ENCODE assay signal across 25 cellular contexts in the genomic region with DNA sequence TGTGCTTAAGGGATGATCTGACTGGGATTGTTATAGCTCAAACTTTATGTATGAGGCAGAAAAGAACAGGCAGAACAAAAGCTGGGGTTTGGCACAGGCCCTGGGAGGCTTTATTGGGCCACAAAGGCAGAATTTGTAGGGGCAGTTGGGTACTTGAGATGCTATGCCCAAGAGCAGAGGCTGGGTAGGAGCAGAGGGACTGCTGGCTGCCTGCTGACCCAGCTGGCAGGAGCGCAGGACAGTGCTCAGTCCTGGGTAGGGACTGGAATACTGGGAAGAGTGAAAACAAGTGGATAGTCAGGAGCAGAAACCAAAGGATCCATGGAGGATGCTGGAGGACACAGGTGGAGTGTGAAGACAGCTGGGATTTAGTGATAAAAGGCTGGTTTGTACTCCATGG.
DNase-seq lines count a peak whose midpoint lies in the region; ATAC-seq and TF ChIP-seq lines count a peak whose summit lies in the region.
"Had no signal": no experiment of that assay in that cellular context is flagged by ENCODE, and none has a peak within 500 bp of the region (broad histone marks: within the 10 kb centered on the region; RNA-seq: fewer than 3 reads in every experiment).

No MANE protein-coding gene starts in this region.

- no peak overlapping the region for H3K56ac ChIP-seq in IMR-90 (ENCODE audit: extremely low read depth, insufficient read depth, low read length)

- H2BK15ac ChIP-seq in IMR-90 (ENCODE audit: low read depth, low read length): no peak overlapping the region

- ATAC-seq in IMR-90 (ENCODE audit: low read depth): no peak
- no peak for ATAC-seq in GM19324 (IDR thresholded peaks at IDR 0.05; ENCODE audit: low FRiP score, unreplicated experiment)
- no peak for ATAC-seq in GM21737 (IDR thresholded peaks at IDR 0.05; ENCODE audit: unreplicated experiment)
- ATAC-seq: GM12878 had no signal

- H3K4me1 ChIP-seq in IMR-90 (ENCODE audit: control insufficient read depth, insufficient read depth, low read length): no peaks in the 10 kb centered on the region
- H3K4me1 ChIP-seq in esophagus muscularis mucosa: no peaks in the 10 kb centered on the region
- H3K4me1 ChIP-seq: BE2C, BLaER1 had no signal

- H2AK9ac ChIP-seq in IMR-90 (replicated peaks; ENCODE audit: low read depth, low read length, poor library complexity): peak overlapping the region; percentile 56

- H4K5ac ChIP-seq in IMR-90 (ENCODE audit: low read depth, low read length): no peak overlapping the region

- H3K36me3 Mint-ChIP-seq in osteocyte (ENCODE audit: unreplicated experiment): no peaks in the 10 kb centered on the region
- H3K36me3 Mint-ChIP-seq: CD14-positive monocyte; CD4-positive, alpha-beta memory T cell; CD4-positive, CD25-positive, alpha-beta regulatory T cell; CD8-positive, alpha-beta memory T cell had no signal

- no peak overlapping the region for H3K4me3 ChIP-seq in IMR-90 (ENCODE audit: insufficient read depth, low read depth, low read length)
- H3K4me3 ChIP-seq in esophagus muscularis mucosa: no peak overlapping the region
- H3K4me3 ChIP-seq: BLaER1, GM12878 had no signal

- no peak overlapping the region for H2AK5ac ChIP-seq in IMR-90 (ENCODE audit: low read depth, low read length)

- TF ChIP-seq RAD21 in IMR-90 (IDR thresholded peaks at IDR 0.05; ENCODE audit: low read length): no peak

- H3K9me3 ChIP-seq in IMR-90 (ENCODE audit: control insufficient read depth, insufficient read depth, low read length) (peaks cover 1% of the 10 kb centered on the region; the same call in 1 of the 2 replicates), esophagus muscularis mucosa (peaks cover 0 to 5% (median 0%) of the 10 kb centered on the region in 4 donors)
- H3K9me3 ChIP-seq: BE2C had no signal

- H3K9me3 Mint-ChIP-seq in osteocyte (ENCODE audit: unreplicated experiment): peaks cover 6% of the 10 kb centered on the region

- POLR2A ChIA-PET in IMR-90 (lab: Charles Lee; ENCODE audit: unreplicated experiment): no interaction called here

- H3K27me3 Mint-ChIP-seq in osteocyte (ENCODE audit: unreplicated experiment): no peaks in the 10 kb centered on the region
- H3K27me3 Mint-ChIP-seq: CD4-positive, CD25-positive, alpha-beta regulatory T cell had no signal

- DNase-seq in IMR-90: no peak
- peak; percentile 79 for DNase-seq in esophagus muscularis mucosa (ENCODE audit: extremely low spot score)
- DNase-seq in osteocyte (ENCODE audit: extremely low spot score, unreplicated experiment): peak; percentile 40
- no peak for DNase-seq in NCI-H2107 treated with DMSO at 0.1 percent for 48 hours (lab: John Stamatoyannopoulos, UW; ENCODE audit: unreplicated experiment)
- DNase-seq in SW 1271 (lab: John Stamatoyannopoulos, UW): no peak
- DNase-seq: 8988T; ACHN; BE2C; C1 segment of cervical spinal cord; CD4-positive, alpha-beta memory T cell; CD4-positive, CD25-positive, alpha-beta regulatory T cell; CD8-positive, alpha-beta memory T cell; COR-L47; DMS 273 treated with DMSO at 0.1 percent for 48 hours; DMS153; DMS53; DMS79; DND-41; EL; GDM1 had no signal

- dilution Hi-C loops in IMR-90 (cut with HindIII; ENCODE audit: low sequenced_read_pairs, unreplicated experiment): no loop called here

- no TSS peak for BruUV-seq in IMR-90 (replicated peaks; lab: Mats Ljungman, UMichigan)

- no peak overlapping the region for H4K8ac ChIP-seq in IMR-90 (ENCODE audit: low read depth in 2 of 2, low read length in 2 of 2)

- no peak overlapping the region for H3K4me2 ChIP-seq in IMR-90 (ENCODE audit: low read depth, low read length)
- H3K4me2 ChIP-seq: BLaER1 had no signal

- no peak overlapping the region for H4K91ac ChIP-seq in IMR-90 (ENCODE audit: insufficient read depth, low read depth, low read length)

- H2BK20ac ChIP-seq in IMR-90 (ENCODE audit: low read depth, low read length): no peak overlapping the region

- H3K27ac Mint-ChIP-seq in osteocyte (ENCODE audit: unreplicated experiment): no peak overlapping the region
- H3K27ac Mint-ChIP-seq: CD14-positive monocyte; CD4-positive, alpha-beta memory T cell; CD4-positive, CD25-positive, alpha-beta regulatory T cell; CD8-positive, alpha-beta memory T cell had no signal

- H3K4ac ChIP-seq in IMR-90 (ENCODE audit: low read depth, low read length): no peak overlapping the region

- no peak overlapping the region for H2AFZ ChIP-seq in IMR-90 (replicated peaks; ENCODE audit: low read length, poor library complexity)

- no peak for TF ChIP-seq POLR2A in IMR-90 (IDR thresholded peaks at IDR 0.05; ENCODE audit: low read depth, low read length)
- TF ChIP-seq POLR2A in esophagus muscularis mucosa (IDR thresholded peaks at IDR 0.05; ENCODE audit: low read depth): no peak

- H2BK5ac ChIP-seq in IMR-90 (ENCODE audit: low read depth, low read length, poor library complexity, severe bottlenecking): no peak overlapping the region

- H3K9me1 ChIP-seq in IMR-90 (ENCODE audit: insufficient read depth, low read length): no peaks in the 10 kb centered on the region

- CTCF ChIA-PET in IMR-90 (lab: Yijun Ruan, JAX): no interaction called here

- no peak for TF ChIP-seq EP300 in esophagus muscularis mucosa (IDR thresholded peaks at IDR 0.05)

- H2BK120ac ChIP-seq in IMR-90 (ENCODE audit: low read depth, low read length): no peak overlapping the region

- WGBS in IMR-90 (ENCODE audit: extremely low coverage in 2 of 2, insufficient read length in 1 of 2), 2 experiments: 73% methylated on average over 1 of the region's 1 CpG; no CpG with 5 or more reads in 1 of the 2 experiments
- WGBS in esophagus muscularis mucosa: 100% methylated on average over 1 of the region's 1 CpG

- H3K36me3 ChIP-seq in IMR-90 (ENCODE audit: control insufficient read depth, insufficient read depth, low read length) (no peaks in the 10 kb centered on the region), esophagus muscularis mucosa (no peaks in the 10 kb centered on the region)
- H3K36me3 ChIP-seq: BE2C, BLaER1 had no signal

- TF ChIP-seq CTCF in IMR-90 (conservative IDR thresholded peaks at IDR 0.05; ENCODE audit: low read depth, low read length) (no peak), esophagus muscularis mucosa (IDR thresholded peaks at IDR 0.05) (no peak), osteocyte (IDR thresholded peaks at IDR 0.05) (no peak)

- no peak overlapping the region for H3K27ac ChIP-seq in IMR-90 (ENCODE audit: insufficient read depth, low read length)
- no peak overlapping the region for H3K27ac ChIP-seq in esophagus muscularis mucosa (replicated peaks in 1 of 4)
- H3K27ac ChIP-seq: BLaER1 had no signal

- in situ Hi-C loops in IMR-90 (cut with MboI; ENCODE audit: low sequenced_read_pairs): no loop called here

- intact Hi-C loops in IMR-90 (cut with micrococcal nuclease) (no loop called here), esophagus muscularis mucosa (cut with DNase I) (no loop called here)

- peaks cover 14% of the 10 kb centered on the region for H3K4me1 Mint-ChIP-seq in osteocyte (ENCODE audit: unreplicated experiment)
- H3K4me1 Mint-ChIP-seq: CD14-positive monocyte; CD4-positive, alpha-beta memory T cell; CD4-positive, CD25-positive, alpha-beta regulatory T cell; CD8-positive, alpha-beta memory T cell had no signal

- H3K14ac ChIP-seq in IMR-90 (replicated peaks; ENCODE audit: low read depth, low read length): no peak overlapping the region

- no peak overlapping the region for H3K4me3 Mint-ChIP-seq in osteocyte (ENCODE audit: unreplicated experiment)
- H3K4me3 Mint-ChIP-seq: CD14-positive monocyte; CD4-positive, alpha-beta memory T cell; CD4-positive, CD25-positive, alpha-beta regulatory T cell; CD8-positive, alpha-beta memory T cell had no signal

- H3K18ac ChIP-seq in IMR-90 (ENCODE audit: low read depth, low read length): no peak overlapping the region

- H3K27me3 ChIP-seq in IMR-90 (ENCODE audit: control insufficient read depth, insufficient read depth, low read length): no peaks in the 10 kb centered on the region; the same call in 1 of the 2 replicates
- H3K27me3 ChIP-seq in esophagus muscularis mucosa: no peaks in the 10 kb centered on the region
- H3K27me3 ChIP-seq: BE2C, BLaER1 had no signal

- H4K20me1 ChIP-seq in IMR-90 (ENCODE audit: insufficient read depth, low read length): no peaks in the 10 kb centered on the region
- H4K20me1 ChIP-seq: BLaER1 had no signal

- H3K23ac ChIP-seq in IMR-90 (ENCODE audit: low read depth, low read length): no peak overlapping the region

- H3K79me1 ChIP-seq in IMR-90 (ENCODE audit: low read depth in 1 of 2, low read length in 2 of 2): no peaks in the 10 kb centered on the region

- H3K9ac ChIP-seq in IMR-90 (ENCODE audit: low read depth, low read length): no peak overlapping the region
- H3K9ac ChIP-seq: BLaER1 had no signal

TF ChIP-seq in IMR-90, 13 proteins besides CTCF, POLR2A, EP300 and RAD21:
- TF ChIP-seq BHLHE40 (IDR thresholded peaks at IDR 0.05; ENCODE audit: low read depth, low read length) (no peak), CHD1 (IDR thresholded peaks at IDR 0.05; ENCODE audit: low read depth, low read length) (no peak), NFE2L2 (IDR thresholded peaks at IDR 0.05; ENCODE audit: low read depth, low read length) (no peak), FOS (IDR thresholded peaks at IDR 0.05; ENCODE audit: low read depth, low read length) (no peak), SMC3 (IDR thresholded peaks at IDR 0.05; ENCODE audit: low read depth, low read length) (no peak), RCOR1 (IDR thresholded peaks at IDR 0.05; ENCODE audit: insufficient replicate concordance, low read length) (no peak)
- TF ChIP-seq, protein P1, sequence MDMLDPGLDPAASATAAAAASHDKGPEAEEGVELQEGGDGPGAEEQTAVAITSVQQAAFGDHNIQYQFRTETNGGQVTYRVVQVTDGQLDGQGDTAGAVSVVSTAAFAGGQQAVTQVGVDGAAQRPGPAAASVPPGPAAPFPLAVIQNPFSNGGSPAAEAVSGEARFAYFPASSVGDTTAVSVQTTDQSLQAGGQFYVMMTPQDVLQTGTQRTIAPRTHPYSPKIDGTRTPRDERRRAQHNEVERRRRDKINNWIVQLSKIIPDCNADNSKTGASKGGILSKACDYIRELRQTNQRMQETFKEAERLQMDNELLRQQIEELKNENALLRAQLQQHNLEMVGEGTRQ (IDR thresholded peaks at IDR 0.05; ENCODE audit: low read depth, low read length): no peak

Comparison
In these comparisons a context has a peak if more than half of its experiments do, and no peak if none do; other contexts are left out.
1. DNase-seq: peak in esophagus muscularis mucosa (single experiment) and osteocyte (single experiment); none in IMR-90 (single experiment), NCI-H2107 treated with DMSO at 0.1 percent for 48 hours (single experiment) and SW 1271 (0 of 2).